Comparison of ENCODE assay signal across 2 cellular contexts in the genomic region with DNA sequence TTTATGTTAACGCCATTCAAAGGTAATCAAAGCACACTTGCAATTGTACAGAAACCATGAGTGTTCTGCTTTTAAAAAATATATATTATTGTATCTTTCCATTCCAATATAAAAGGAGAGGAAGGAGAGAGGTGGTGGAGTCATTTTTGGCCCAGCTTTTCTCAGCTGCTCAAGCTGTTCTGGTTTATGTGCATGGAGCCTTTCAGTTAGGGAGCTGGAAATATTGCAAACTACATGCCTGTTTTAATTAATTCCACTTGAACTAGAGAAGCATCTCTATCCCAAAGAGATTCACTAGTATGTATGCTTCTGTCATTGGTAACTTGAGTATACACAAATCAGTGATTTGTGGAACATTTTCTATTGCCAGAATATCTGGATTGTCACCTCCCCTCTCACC.
TF ChIP-seq lines count a peak whose summit lies in the region.

No MANE protein-coding gene starts in this region.

TF ChIP-seq in GM12891, 5 proteins besides CTCF, POLR2A, EP300 and RAD21:
- no peak for TF ChIP-seq TAF1 (IDR thresholded peaks at IDR 0.05; ENCODE audit: low read depth, low read length)
- TF ChIP-seq POLR2AphosphoS5 (IDR thresholded peaks at IDR 0.05; ENCODE audit: low read depth, low read length) = no peak
- TF ChIP-seq PAX5 (IDR thresholded peaks at IDR 0.05; ENCODE audit: insufficient read depth, low read length, severe bottlenecking) = no peak
- no peak for TF ChIP-seq SPI1 (IDR thresholded peaks at IDR 0.05; ENCODE audit: low read depth, low read length)
- TF ChIP-seq POU2F2 (IDR thresholded peaks at IDR 0.05; ENCODE audit: low read depth, low read length) = no peak

TF ChIP-seq in GM12878, 131 proteins besides CTCF, POLR2A, EP300 and RAD21:
- TF ChIP-seq SUPT20H (IDR thresholded peaks at IDR 0.05; ENCODE audit: borderline replicate concordance, control insufficient read depth, low read depth, low read length) = no peak
- no peak for TF ChIP-seq TBL1XR1 (IDR thresholded peaks at IDR 0.05; ENCODE audit: low read depth, low read length)
- TF ChIP-seq NR2C1 (IDR thresholded peaks at IDR 0.05) = no peak
- TF ChIP-seq, protein P1, sequence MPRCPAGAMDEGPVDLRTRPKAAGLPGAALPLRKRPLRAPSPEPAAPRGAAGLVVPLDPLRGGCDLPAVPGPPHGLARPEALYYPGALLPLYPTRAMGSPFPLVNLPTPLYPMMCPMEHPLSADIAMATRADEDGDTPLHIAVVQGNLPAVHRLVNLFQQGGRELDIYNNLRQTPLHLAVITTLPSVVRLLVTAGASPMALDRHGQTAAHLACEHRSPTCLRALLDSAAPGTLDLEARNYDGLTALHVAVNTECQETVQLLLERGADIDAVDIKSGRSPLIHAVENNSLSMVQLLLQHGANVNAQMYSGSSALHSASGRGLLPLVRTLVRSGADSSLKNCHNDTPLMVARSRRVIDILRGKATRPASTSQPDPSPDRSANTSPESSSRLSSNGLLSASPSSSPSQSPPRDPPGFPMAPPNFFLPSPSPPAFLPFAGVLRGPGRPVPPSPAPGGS (IDR thresholded peaks at IDR 0.05; ENCODE audit: borderline replicate concordance, insufficient read depth, low read depth, low read length, poor library complexity, severe bottlenecking) = no peak
- no peak for TF ChIP-seq TCF12 (IDR thresholded peaks at IDR 0.05; ENCODE audit: low read depth, low read length)
- no peak for TF ChIP-seq RUNX3 (IDR thresholded peaks at IDR 0.05; ENCODE audit: low read length)
- no peak for TF ChIP-seq PAX8 (IDR thresholded peaks at IDR 0.05)
- TF ChIP-seq RBBP5 (conservative IDR thresholded peaks at IDR 0.05) = no peak
- TF ChIP-seq CBX5 (IDR thresholded peaks at IDR 0.05; ENCODE audit: low read depth) = no peak
- no peak for TF ChIP-seq SKIL (IDR thresholded peaks at IDR 0.05; ENCODE audit: low read depth, poor library complexity, severe bottlenecking)
- no peak for TF ChIP-seq BHLHE40 (IDR thresholded peaks at IDR 0.05; ENCODE audit: borderline replicate concordance in 1 of 2, low read depth in 2 of 2, low read length in 1 of 2)
- TF ChIP-seq RELA (IDR thresholded peaks at IDR 0.05; ENCODE audit: borderline replicate concordance, partially characterized antibody) = no peak
